Comparison of ENCODE assay signal across 13 cellular contexts in the genomic region with DNA sequence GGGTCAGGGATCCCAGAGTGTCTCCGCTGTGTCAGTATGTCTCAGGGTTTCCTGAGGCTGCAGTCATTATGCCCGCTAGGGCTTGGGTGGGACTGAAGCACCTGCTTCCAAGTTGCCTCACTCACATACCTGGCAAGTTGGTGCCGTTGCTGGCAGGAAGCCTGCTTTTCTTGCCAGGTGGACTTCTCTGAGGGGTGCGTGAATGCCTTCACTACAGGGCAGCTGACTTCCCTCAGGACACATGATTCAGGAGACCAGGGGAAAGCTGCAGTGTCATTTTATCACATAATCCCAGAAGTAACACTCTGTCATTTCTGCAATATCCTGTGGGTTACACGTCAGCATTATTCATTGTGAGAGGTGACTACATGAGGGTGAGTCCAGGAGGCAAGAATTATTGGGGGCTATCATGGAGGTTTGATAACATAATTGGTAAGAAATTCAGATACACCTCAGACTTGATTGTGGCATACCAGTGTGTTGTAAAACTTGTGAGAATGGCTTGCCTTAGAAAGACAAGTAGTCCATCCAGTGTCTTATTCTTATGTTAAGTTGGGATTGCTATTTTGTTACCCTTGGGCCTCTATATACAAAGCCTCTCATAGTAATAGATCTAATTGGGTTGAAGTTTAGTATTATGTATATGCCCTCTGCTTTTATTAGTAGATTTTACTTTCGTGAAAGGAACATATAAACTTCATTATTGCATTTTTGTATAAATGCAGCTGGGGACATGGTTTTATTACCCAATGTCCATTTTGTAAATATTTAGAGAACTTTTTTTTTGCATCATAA. TPM values are rescaled to one million over a fixed set of nuclear protein-coding genes. Genes with fewer than 3 reads are reported as not detected.
DNase-seq lines count a peak whose midpoint lies in the region; ATAC-seq, FAIRE-seq and TF ChIP-seq lines count a peak whose summit lies in the region.
"Had no signal": no experiment of that assay in that cellular context is flagged by ENCODE, and none has a peak within 500 bp of the region (broad histone marks: within the 10 kb centered on the region; RNA-seq: fewer than 3 reads in every experiment).

No MANE protein-coding gene starts in this region.

- CTCF ChIA-PET in activated naive CD4-positive, alpha-beta T cell treated with anti-CD3 and anti-CD28 coated beads for 36 hours (lab: Charles Lee), result interaction anchor here (0.7 kb wide), 2 partner anchors 48 to 166 kb away, joined by 4 read pairs; no protein-coding TSS in a partner anchor
- CTCF ChIA-PET in T-cell (lab: Charles Lee), result no interaction called here

- H3K27me3 Mint-ChIP-seq in activated naive CD4-positive, alpha-beta T cell treated with anti-CD3 and anti-CD28 coated beads for 36 hours (ENCODE audit: low read depth), result peaks cover 11% of the 10 kb centered on the region
- H3K27me3 Mint-ChIP-seq in T-cell, result peaks cover 0 to 17% of the 10 kb centered on the region in 2 donors

- no peaks in the 10 kb centered on the region for H3K36me3 ChIP-seq in upper lobe of right lung

- no peak overlapping the region for H3K4me3 ChIP-seq in upper lobe of right lung
- H3K4me3 ChIP-seq: BLaER1 treated with 17β-estradiol and CSF1 and Interleukin-3, amounts not matched to agents 10 nM and 100 nM had no signal

- peaks cover 3% of the 10 kb centered on the region for H3K4me1 Mint-ChIP-seq in activated naive CD4-positive, alpha-beta T cell treated with anti-CD3 and anti-CD28 coated beads for 36 hours (ENCODE audit: low read depth)
- H3K4me1 Mint-ChIP-seq in T-cell, result no peaks in the 10 kb centered on the region
- H3K4me1 Mint-ChIP-seq: activated naive CD4-positive, alpha-beta T cell treated with anti-CD3 and anti-CD28 coated beads, Interleukin-2, amount 50 U/mL, for 24 hours had no signal

- no peaks in the 10 kb centered on the region for H3K9me3 ChIP-seq in upper lobe of right lung

- no peak for TF ChIP-seq CTCF in upper lobe of right lung (IDR thresholded peaks at IDR 0.05)

- no peaks in the 10 kb centered on the region for H3K9me3 Mint-ChIP-seq in activated naive CD4-positive, alpha-beta T cell treated with anti-CD3 and anti-CD28 coated beads for 36 hours
- H3K9me3 Mint-ChIP-seq in T-cell, result peaks cover 0 to 10% (median 5%) of the 10 kb centered on the region in 3 donors
- H3K9me3 Mint-ChIP-seq: activated naive CD4-positive, alpha-beta T cell treated with anti-CD3 and anti-CD28 coated beads, Interleukin-2, amount 50 U/mL, for 24 hours; effector memory CD8-positive, alpha-beta T cell had no signal

- peaks cover 16% of the 10 kb centered on the region for H3K4me1 ChIP-seq in upper lobe of right lung

- no peak overlapping the region for H3K4me3 Mint-ChIP-seq in activated naive CD4-positive, alpha-beta T cell treated with anti-CD3 and anti-CD28 coated beads for 36 hours
- no peak overlapping the region for H3K4me3 Mint-ChIP-seq in T-cell
- H3K4me3 Mint-ChIP-seq: activated naive CD4-positive, alpha-beta T cell treated with anti-CD3 and anti-CD28 coated beads, Interleukin-2, amount 50 U/mL, for 24 hours; effector memory CD8-positive, alpha-beta T cell had no signal

- ATAC-seq in upper lobe of right lung (peak; percentile 80), T-cell (replicated peaks in 1 of 4) (no peak)
- ATAC-seq: effector memory CD8-positive, alpha-beta T cell had no signal

- no peaks in the 10 kb centered on the region for H3K36me3 Mint-ChIP-seq in activated naive CD4-positive, alpha-beta T cell treated with anti-CD3 and anti-CD28 coated beads for 36 hours (ENCODE audit: low read depth)
- no peaks in the 10 kb centered on the region for H3K36me3 Mint-ChIP-seq in T-cell
- H3K36me3 Mint-ChIP-seq: activated naive CD4-positive, alpha-beta T cell treated with anti-CD3 and anti-CD28 coated beads, Interleukin-2, amount 50 U/mL, for 24 hours had no signal

- POLR2A ChIA-PET in T-cell (lab: Charles Lee), result interaction anchor here in 1 of 2 donors (0.7 kb wide), 1 partner anchor 15 kb away, joined by 13 read pairs; no protein-coding TSS in a partner anchor

- intact Hi-C loops in activated naive CD4-positive, alpha-beta T cell treated with anti-CD3 and anti-CD28 coated beads for 36 hours (cut with micrococcal nuclease), result no loop called here
- intact Hi-C loops in upper lobe of right lung (cut with DNase I), result no loop called here

- no peak overlapping the region for H3K27ac Mint-ChIP-seq in activated naive CD4-positive, alpha-beta T cell treated with anti-CD3 and anti-CD28 coated beads for 36 hours
- no peak overlapping the region for H3K27ac Mint-ChIP-seq in T-cell
- H3K27ac Mint-ChIP-seq: activated naive CD4-positive, alpha-beta T cell treated with anti-CD3 and anti-CD28 coated beads, Interleukin-2, amount 50 U/mL, for 24 hours; effector memory CD8-positive, alpha-beta T cell had no signal

- no peak for FAIRE-seq in RCC 7860 (lab: Jason Lieb, UNC)

- H3K27ac ChIP-seq in upper lobe of right lung, result peak overlapping the region; percentile 69

- no peaks in the 10 kb centered on the region for H3K27me3 ChIP-seq in upper lobe of right lung
- H3K27me3 ChIP-seq: BLaER1 treated with 17β-estradiol and CSF1 and Interleukin-3, amounts not matched to agents 10 nM and 100 nM had no signal

- DNase-seq in activated naive CD4-positive, alpha-beta T cell treated with anti-CD3 and anti-CD28 coated beads for 36 hours, result peak; percentile 6
- no peak for DNase-seq in activated naive CD4-positive, alpha-beta T cell treated with Interleukin-2 at 50 U/mL for 16 hours
- DNase-seq in RCC 7860 (ENCODE audit: low spot score) (peak; percentile 23), glomerular visceral epithelial cell (ENCODE audit: extremely low spot score) (peak; percentile 4), upper lobe of right lung (peak; percentile 80), HuH-7 (ENCODE audit: low spot score) (no peak), NCI-H226 (no peak), T-cell (no peak)
- DNase-seq: effector memory CD8-positive, alpha-beta T cell; NCI-H2171; T-helper 9 cell had no signal

RNA-seq across cellular contexts. Expression of a gene that starts 44.1 kb away (rescaled TPM):
- 1 to 10 TPM; 5.3 to 5.6 TPM for total RNA-seq in activated naive CD4-positive, alpha-beta T cell treated with anti-CD3 and anti-CD28 coated beads for 36 hours
- total RNA-seq in upper lobe of right lung (192 TPM), T-cell (10 to 100 TPM in 2 of 5 donors, 1 to 10 TPM in 3; 4.4 to 10.7 (median 6.7) TPM)

Comparison
In these comparisons a context has a peak if more than half of its experiments do, and no peak if none do; other contexts are left out.
1. DNase-seq: peak in activated naive CD4-positive, alpha-beta T cell treated with anti-CD3 and anti-CD28 coated beads for 36 hours (single experiment), RCC 7860 (single experiment), glomerular visceral epithelial cell (single experiment) and upper lobe of right lung (single experiment); none in activated naive CD4-positive, alpha-beta T cell treated with Interleukin-2 at 50 U/mL for 16 hours (single experiment), HuH-7 (single experiment), NCI-H226 (single experiment) and T-cell (0 of 34).
2. RNA of a gene that starts 44.1 kb away (total RNA-seq): 192 TPM in upper lobe of right lung (single experiment); 4.4 to 10.7 TPM in T-cell and 5.3 to 5.6 TPM in activated naive CD4-positive, alpha-beta T cell treated with anti-CD3 and anti-CD28 coated beads for 36 hours; every median in the first group is over 10 times any median in the second.